ENCODE assay signal across 31 cellular contexts in the genomic region with DNA sequence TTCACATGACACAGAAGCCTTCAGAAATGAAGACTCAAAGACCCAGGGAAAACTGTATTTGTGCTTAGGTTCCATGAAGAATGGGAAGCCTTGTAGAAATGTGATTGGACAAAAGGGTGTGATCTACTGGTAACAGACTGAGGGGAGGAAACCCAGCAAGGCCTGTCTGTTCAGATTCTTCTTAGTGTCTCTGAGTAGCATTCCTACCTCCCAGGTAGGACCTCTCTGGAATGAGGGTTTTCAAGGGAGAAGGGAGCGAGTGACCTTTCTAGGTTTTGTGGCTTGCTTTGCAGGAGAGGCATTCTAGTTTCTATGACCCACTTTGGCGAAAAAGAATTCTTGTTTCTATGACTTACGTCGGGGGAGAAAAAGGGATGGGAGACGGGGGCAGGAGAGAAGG.
DNase-seq lines count a peak whose midpoint lies in the region; TF ChIP-seq lines count a peak whose summit lies in the region.
"Had no signal": no experiment of that assay in that cellular context is flagged by ENCODE, and none has a peak within 500 bp of the region (broad histone marks: within the 10 kb centered on the region; RNA-seq: fewer than 3 reads in every experiment).

No MANE protein-coding gene starts in this region.

- H4K12ac ChIP-seq in trophoblast cell (ENCODE audit: low read depth, low read length) = no peak overlapping the region

- no peak overlapping the region for H2BK5ac ChIP-seq in trophoblast cell (ENCODE audit: low read depth, low read length, poor library complexity)

- H3F3A ChIP-seq in smooth muscle cell (ENCODE audit: low read depth) = no peaks in the 10 kb centered on the region

- H4K91ac ChIP-seq in trophoblast cell (ENCODE audit: low read depth, low read length) = no peak overlapping the region

- H3K27ac ChIP-seq in trophoblast cell (ENCODE audit: low read depth, low read length) (peak overlapping the region; percentile 50), smooth muscle cell (ENCODE audit: low read depth) (peak overlapping the region; percentile 44)
- H3K27ac ChIP-seq: 22Rv1; A549; BLaER1; BLaER1 treated with 17β-estradiol and CSF1 and Interleukin-3, amounts not matched to agents 10 nM and 100 nM; C4-2B had no signal

- H2BK120ac ChIP-seq in trophoblast cell (ENCODE audit: insufficient read depth, low read length, poor library complexity) = no peak overlapping the region

- no peaks in the 10 kb centered on the region for H3K27me3 Mint-ChIP-seq in glutamatergic neuron (ENCODE audit: unreplicated experiment)
- H3K27me3 Mint-ChIP-seq: CD4-positive, alpha-beta T cell had no signal

- H3K18ac ChIP-seq in trophoblast cell (ENCODE audit: low read length) = no peak overlapping the region

- no peak overlapping the region for H2BK12ac ChIP-seq in trophoblast cell (ENCODE audit: low read length)

- no peaks in the 10 kb centered on the region for H4K20me1 ChIP-seq in smooth muscle cell (ENCODE audit: low read depth)
- H4K20me1 ChIP-seq: BLaER1; BLaER1 treated with 17β-estradiol and CSF1 and Interleukin-3, amounts not matched to agents 10 nM and 100 nM had no signal

- H3K79me2 ChIP-seq in trophoblast cell (ENCODE audit: control insufficient read depth, insufficient read depth, low read length, poor library complexity) (no peaks in the 10 kb centered on the region), smooth muscle cell (ENCODE audit: low read depth) (no peaks in the 10 kb centered on the region)

- no CpG with 5 or more reads among the region's 5 CpGs for WGBS in trophoblast cell (ENCODE audit: extremely low coverage, insufficient coverage, insufficient read length)
- 79% methylated on average over 5 of the region's 5 CpGs for WGBS in smooth muscle cell (ENCODE audit: low lambda C conversion rate)

- H3K23ac ChIP-seq in trophoblast cell (ENCODE audit: low read length) = no peak overlapping the region

- H2AFZ ChIP-seq in trophoblast cell (ENCODE audit: insufficient read depth, low read length, poor library complexity) = no peak overlapping the region
- no peak overlapping the region for H2AFZ ChIP-seq in smooth muscle cell (ENCODE audit: low read depth)

- H3K14ac ChIP-seq in trophoblast cell (ENCODE audit: low read length) = no peak overlapping the region

- peak; percentile 89 to 94 for DNase-seq in trophoblast cell
- DNase-seq in smooth muscle cell (lab: John Stamatoyannopoulos, UW; ENCODE audit: unreplicated experiment) = no peak
- no peak for DNase-seq in glutamatergic neuron
- no peak for DNase-seq in NCI-H69 (lab: John Stamatoyannopoulos, UW)
- DNase-seq: 8988T; ACHN; AML-193; BE2C; C1 segment of cervical spinal cord; Caco-2; Calu3; CD4-positive, alpha-beta memory T cell; CD4-positive, alpha-beta T cell; CD4-positive, CD25-positive, alpha-beta regulatory T cell; CD8-positive, alpha-beta memory T cell; COR-L47; DMS 273 treated with DMSO at 0.1 percent for 48 hours; DMS153; DMS53; DMS79; DMS79 treated with DMSO at 0.1 percent for 48 hours; DND-41; EL had no signal

- H3K9ac ChIP-seq in trophoblast cell (ENCODE audit: low read length) (no peak overlapping the region), smooth muscle cell (ENCODE audit: low read depth) (no peak overlapping the region)
- H3K9ac ChIP-seq: BLaER1; BLaER1 treated with 17β-estradiol and CSF1 and Interleukin-3, amounts not matched to agents 10 nM and 100 nM had no signal

- no peaks in the 10 kb centered on the region for H3K36me3 ChIP-seq in trophoblast cell (ENCODE audit: control insufficient read depth in 1 of 2, insufficient read depth in 2 of 2, low read length in 2 of 2)
- H3K36me3 ChIP-seq in smooth muscle cell (ENCODE audit: low read depth) = no peaks in the 10 kb centered on the region
- H3K36me3 ChIP-seq: BE2C; BLaER1; BLaER1 treated with 17β-estradiol and CSF1 and Interleukin-3, amounts not matched to agents 10 nM and 100 nM had no signal

- H3K36me3 Mint-ChIP-seq in glutamatergic neuron (ENCODE audit: unreplicated experiment) = peaks cover 34% of the 10 kb centered on the region
- H3K36me3 Mint-ChIP-seq: CD14-positive monocyte; CD4-positive, CD25-positive, alpha-beta regulatory T cell; CD8-positive, alpha-beta T cell had no signal

- H2AK5ac ChIP-seq in trophoblast cell (ENCODE audit: low read length) = no peak overlapping the region

- no peak overlapping the region for H3K4ac ChIP-seq in trophoblast cell (ENCODE audit: low read depth, low read length)

- H3K27me3 ChIP-seq in trophoblast cell (ENCODE audit: insufficient read depth, low read length) (no peaks in the 10 kb centered on the region), smooth muscle cell (ENCODE audit: low read depth) (no peaks in the 10 kb centered on the region)
- H3K27me3 ChIP-seq: BLaER1; BLaER1 treated with 17β-estradiol and CSF1 and Interleukin-3, amounts not matched to agents 10 nM and 100 nM had no signal

- no peak overlapping the region for H4K8ac ChIP-seq in trophoblast cell (ENCODE audit: low read depth, low read length)

- H3K79me1 ChIP-seq in trophoblast cell (ENCODE audit: low read length) = no peaks in the 10 kb centered on the region

- H3K27ac Mint-ChIP-seq in glutamatergic neuron (ENCODE audit: unreplicated experiment) = no peak overlapping the region
- H3K27ac Mint-ChIP-seq: B cell; CD14-positive monocyte; CD4-positive, alpha-beta memory T cell; CD4-positive, alpha-beta T cell; CD8-positive, alpha-beta memory T cell; CD8-positive, alpha-beta T cell had no signal

- TF ChIP-seq CTCF in smooth muscle cell (IDR thresholded peaks at IDR 0.05; ENCODE audit: borderline replicate concordance, insufficient read depth, poor library complexity, severe bottlenecking) (no peak), glutamatergic neuron (IDR thresholded peaks at IDR 0.05; ENCODE audit: partially characterized antibody, unreplicated experiment) (no peak)

- no peak overlapping the region for H3K4me3 Mint-ChIP-seq in glutamatergic neuron (ENCODE audit: unreplicated experiment)
- H3K4me3 Mint-ChIP-seq: B cell; CD14-positive monocyte; CD4-positive, alpha-beta memory T cell; CD4-positive, alpha-beta T cell; CD4-positive, CD25-positive, alpha-beta regulatory T cell; CD8-positive, alpha-beta memory T cell; CD8-positive, alpha-beta T cell had no signal

- no peaks in the 10 kb centered on the region for H3K4me1 Mint-ChIP-seq in glutamatergic neuron (ENCODE audit: low read depth, unreplicated experiment)
- H3K4me1 Mint-ChIP-seq: B cell; CD14-positive monocyte; CD4-positive, alpha-beta memory T cell; CD4-positive, CD25-positive, alpha-beta regulatory T cell; CD8-positive, alpha-beta memory T cell had no signal

- H3K9me3 Mint-ChIP-seq in glutamatergic neuron (ENCODE audit: unreplicated experiment) = peaks cover 5% of the 10 kb centered on the region

- peaks cover 4% of the 10 kb centered on the region for H3K9me3 ChIP-seq in trophoblast cell (ENCODE audit: insufficient read depth, low read depth, low read length)
- no peaks in the 10 kb centered on the region for H3K9me3 ChIP-seq in smooth muscle cell (replicated peaks; ENCODE audit: low read depth)

- H3K4me1 ChIP-seq in trophoblast cell (ENCODE audit: control insufficient read depth in 1 of 2, insufficient read depth in 2 of 2, low read length in 2 of 2) (peaks cover 0 to 3% of the 10 kb centered on the region in 2 experiments), smooth muscle cell (ENCODE audit: low read depth) (no peaks in the 10 kb centered on the region)
- H3K4me1 ChIP-seq: A549, BE2C, BLaER1, Caco-2 had no signal

- H3K4me3 ChIP-seq in trophoblast cell (ENCODE audit: low read depth, low read length) = no peak overlapping the region
- no peak overlapping the region for H3K4me3 ChIP-seq in smooth muscle cell
- H3K4me3 ChIP-seq: A549; BLaER1; BLaER1 treated with 17β-estradiol and CSF1 and Interleukin-3, amounts not matched to agents 10 nM and 100 nM had no signal

- H3K4me2 ChIP-seq in trophoblast cell (ENCODE audit: low read length) (no peak overlapping the region), smooth muscle cell (no peak overlapping the region)
- H3K4me2 ChIP-seq: A549; BLaER1; BLaER1 treated with 17β-estradiol and CSF1 and Interleukin-3, amounts not matched to agents 10 nM and 100 nM had no signal

Comparison
In these comparisons a context has a peak if more than half of its experiments do, and no peak if none do; other contexts are left out.
1. DNase-seq: peak in trophoblast cell (2 of 2); none in smooth muscle cell (single experiment), glutamatergic neuron (single experiment) and NCI-H69 (single experiment).